In the genomic region with DNA sequence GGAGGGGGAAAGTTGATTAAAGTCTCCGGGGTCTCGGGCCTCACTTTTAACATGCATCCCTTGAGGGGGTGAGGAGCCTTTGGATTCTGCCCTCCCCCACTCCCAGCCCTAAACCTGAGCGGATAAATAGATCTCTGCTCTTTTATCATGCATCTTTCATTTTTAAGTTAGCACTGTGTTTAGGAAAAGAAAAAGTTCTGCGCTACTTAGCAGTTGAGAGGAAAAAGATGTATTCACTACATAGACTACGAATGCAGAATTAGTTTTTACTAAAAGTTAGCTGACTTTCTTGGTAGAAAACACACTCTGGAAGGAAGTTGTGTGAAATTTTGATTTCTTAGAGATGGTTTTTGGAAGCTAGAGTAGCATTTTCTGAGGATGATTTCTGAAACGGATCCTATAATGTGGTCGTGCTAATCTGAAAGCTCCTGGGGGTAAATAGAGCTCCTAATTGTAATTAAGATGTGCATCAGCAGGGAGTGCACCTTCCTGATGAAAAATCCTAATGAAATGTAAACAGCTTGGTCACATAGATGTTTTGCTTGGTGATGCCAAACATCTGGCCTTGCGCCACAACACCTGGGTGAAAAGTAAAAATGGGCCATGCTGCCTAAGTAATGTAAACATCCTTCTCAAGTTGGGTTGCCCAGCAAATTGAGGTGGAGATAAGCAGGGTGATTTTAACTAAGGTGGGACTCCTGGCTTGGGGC, we compare ENCODE assay signal across 1 cellular context.
TF ChIP-seq lines count a peak whose summit lies in the region.

No MANE protein-coding gene starts in this region.

TF ChIP-seq in IMR-90, 13 proteins besides CTCF, POLR2A, EP300 and RAD21 (continued from another document):
- TF ChIP-seq, protein P1, sequence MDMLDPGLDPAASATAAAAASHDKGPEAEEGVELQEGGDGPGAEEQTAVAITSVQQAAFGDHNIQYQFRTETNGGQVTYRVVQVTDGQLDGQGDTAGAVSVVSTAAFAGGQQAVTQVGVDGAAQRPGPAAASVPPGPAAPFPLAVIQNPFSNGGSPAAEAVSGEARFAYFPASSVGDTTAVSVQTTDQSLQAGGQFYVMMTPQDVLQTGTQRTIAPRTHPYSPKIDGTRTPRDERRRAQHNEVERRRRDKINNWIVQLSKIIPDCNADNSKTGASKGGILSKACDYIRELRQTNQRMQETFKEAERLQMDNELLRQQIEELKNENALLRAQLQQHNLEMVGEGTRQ (IDR thresholded peaks at IDR 0.05; ENCODE audit: low read depth, low read length) = no peak
- TF ChIP-seq RFX5 (IDR thresholded peaks at IDR 0.05; ENCODE audit: low read depth, low read length) (no peak), MXI1 (IDR thresholded peaks at IDR 0.05; ENCODE audit: borderline replicate concordance, low read depth, low read length) (no peak), BHLHE40 (IDR thresholded peaks at IDR 0.05; ENCODE audit: low read depth, low read length) (no peak), CEBPB (IDR thresholded peaks at IDR 0.05; ENCODE audit: low read depth, low read length) (no peak), FOS (IDR thresholded peaks at IDR 0.05; ENCODE audit: low read depth, low read length) (no peak)
